In genomic region chr17:43694081-43694870, GRCh38 we compare ENCODE assay signal across 8 cellular contexts. TPM values are rescaled to one million over a fixed set of nuclear protein-coding genes. Genes with fewer than 3 reads are reported as not detected.
A peak's percentile ranks its signal among the peaks of the same experiment; 100 is the strongest.
DNase-seq lines count a peak whose midpoint lies in the region; ATAC-seq and TF ChIP-seq lines count a peak whose summit lies in the region.

No MANE protein-coding gene starts in this region.

- H2AK5ac ChIP-seq in neuronal stem cell (ENCODE audit: low read depth, low read length): no peak overlapping the region

- TF ChIP-seq CTCF in foreskin keratinocyte (conservative IDR thresholded peaks at IDR 0.05) (peak; percentile 98), suprapubic skin (IDR thresholded peaks at IDR 0.05) (peak; percentile 86 to 93)

- H3K23ac ChIP-seq in neuronal stem cell (ENCODE audit: low read depth, low read length, poor library complexity): no peak overlapping the region

- no peak overlapping the region for H3K4me3 Mint-ChIP-seq in activated T-helper 17 cell treated with anti-CD3 and anti-CD28 coated beads, Interleukin-2, amount 50 U/mL, for 72 hours

- no peak overlapping the region for H3K14ac ChIP-seq in neuronal stem cell (ENCODE audit: low read length)

- no peak overlapping the region for H3K27ac Mint-ChIP-seq in activated T-helper 17 cell treated with anti-CD3 and anti-CD28 coated beads, Interleukin-2, amount 50 U/mL, for 72 hours

- no peaks in the 10 kb centered on the region for H3K79me1 ChIP-seq in neuronal stem cell (ENCODE audit: low read depth, low read length)

- no peak overlapping the region for H4K91ac ChIP-seq in neuronal stem cell (ENCODE audit: low read depth, low read length, poor library complexity)

- H3K27me3 ChIP-seq in MG63 (no peaks in the 10 kb centered on the region), foreskin keratinocyte (no peaks in the 10 kb centered on the region), neuronal stem cell (ENCODE audit: control insufficient read depth in 3 of 3, insufficient read depth in 3 of 3, low read depth in 1 of 3, low read length in 3 of 3) (peaks cover 0 to 9% (median 0%) of the 10 kb centered on the region in 3 experiments), suprapubic skin (no peaks in the 10 kb centered on the region)

- no peak for TF ChIP-seq EP300 in suprapubic skin (IDR thresholded peaks at IDR 0.05)

- H3K4me3 ChIP-seq in MG63: no peak overlapping the region
- H3K4me3 ChIP-seq in neuronal stem cell (ENCODE audit: low read length in 2 of 2): no peak overlapping the region
- H3K4me3 ChIP-seq in suprapubic skin: no peak overlapping the region

- H3K36me3 ChIP-seq in MG63 (no peaks in the 10 kb centered on the region), neuronal stem cell (replicated peaks in 1 of 2; ENCODE audit: control insufficient read depth in 2 of 2, insufficient read depth in 2 of 2, low read length in 2 of 2) (no peaks in the 10 kb centered on the region), suprapubic skin (no peaks in the 10 kb centered on the region)

- H2BK12ac ChIP-seq in neuronal stem cell (ENCODE audit: low read length): no peak overlapping the region

- no peak overlapping the region for H2BK5ac ChIP-seq in neuronal stem cell (ENCODE audit: low read length)

- WGBS in neuronal stem cell (ENCODE audit: extremely low coverage in 2 of 2, insufficient read length in 2 of 2, insufficient replicate concordance in 1 of 2), 2 donors: no CpG with 5 or more reads among the region's 11 CpGs
- WGBS in suprapubic skin: 29% methylated on average over 11 of the region's 11 CpGs

- no peak overlapping the region for H3K4me2 ChIP-seq in neuronal stem cell (ENCODE audit: insufficient read depth, low read length, poor library complexity, severe bottlenecking)

- TF ChIP-seq POLR2A in suprapubic skin (IDR thresholded peaks at IDR 0.05): no peak

- H3K18ac ChIP-seq in neuronal stem cell (ENCODE audit: low read length): no peak overlapping the region

- peak; percentile 84 for DNase-seq in GM03348 (ENCODE audit: low spot score)
- peak; percentile 74 for DNase-seq in MG63
- peak; percentile 87 for DNase-seq in RPMI8226
- peak in 1 of 2 donors; percentile 71 for DNase-seq in foreskin keratinocyte
- peak; percentile 83 for DNase-seq in neuronal stem cell (ENCODE audit: low spot score)
- DNase-seq in suprapubic skin (ENCODE audit: low spot score in 2 of 2): peak; percentile 79 to 86

- no peak overlapping the region for H3K9ac ChIP-seq in neuronal stem cell (ENCODE audit: low read depth, low read length, poor library complexity)

- ATAC-seq in activated T-helper 17 cell treated with anti-CD3 and anti-CD28 coated beads, Interleukin-2, amount 50 U/mL, for 72 hours (replicated peaks): peak; percentile 93
- peak; percentile 72 for ATAC-seq in foreskin keratinocyte
- no peak for ATAC-seq in GM19035 (IDR thresholded peaks at IDR 0.05; ENCODE audit: unreplicated experiment)

- no peaks in the 10 kb centered on the region for H3K4me1 Mint-ChIP-seq in activated T-helper 17 cell treated with anti-CD3 and anti-CD28 coated beads, Interleukin-2, amount 50 U/mL, for 72 hours

- no peaks in the 10 kb centered on the region for H3K36me3 Mint-ChIP-seq in activated T-helper 17 cell treated with anti-CD3 and anti-CD28 coated beads, Interleukin-2, amount 50 U/mL, for 72 hours (ENCODE audit: low read depth)

- H2BK120ac ChIP-seq in neuronal stem cell (ENCODE audit: low read depth, low read length): no peak overlapping the region

- H3K4ac ChIP-seq in neuronal stem cell (ENCODE audit: low read length): no peak overlapping the region

- H3K27ac ChIP-seq in foreskin keratinocyte (no peak overlapping the region), neuronal stem cell (replicated peaks; ENCODE audit: low read length) (no peak overlapping the region), suprapubic skin (no peak overlapping the region)

- H3K9me3 Mint-ChIP-seq in activated T-helper 17 cell treated with anti-CD3 and anti-CD28 coated beads, Interleukin-2, amount 50 U/mL, for 72 hours: no peaks in the 10 kb centered on the region

- H3K9me3 ChIP-seq in MG63: peaks cover 2% of the 10 kb centered on the region
- H3K9me3 ChIP-seq in neuronal stem cell (replicated peaks in 1 of 2; ENCODE audit: control insufficient read depth in 2 of 2, insufficient read depth in 1 of 2, low read depth in 1 of 2, low read length in 2 of 2): no peaks in the 10 kb centered on the region
- H3K9me3 ChIP-seq in suprapubic skin: no peaks in the 10 kb centered on the region

- peak overlapping the region; percentile 87 for H2AFZ ChIP-seq in neuronal stem cell (ENCODE audit: low read length)

- no peak overlapping the region for H2BK15ac ChIP-seq in neuronal stem cell (ENCODE audit: low read length)

- H3K27me3 Mint-ChIP-seq in activated T-helper 17 cell treated with anti-CD3 and anti-CD28 coated beads, Interleukin-2, amount 50 U/mL, for 72 hours: peaks cover 9% of the 10 kb centered on the region

- H3K4me1 ChIP-seq in foreskin keratinocyte (no peaks in the 10 kb centered on the region), neuronal stem cell (ENCODE audit: control insufficient read depth in 2 of 2, insufficient read depth in 1 of 2, low read depth in 1 of 2, low read length in 2 of 2) (peaks cover 8 to 18% of the 10 kb centered on the region in 2 donors), suprapubic skin (peaks cover 18% of the 10 kb centered on the region)

- no peak overlapping the region for H4K8ac ChIP-seq in neuronal stem cell (ENCODE audit: low read depth, low read length)

RNA-seq across cellular contexts. Expression of gene MEOX1, which starts 32.6 kb away (rescaled TPM):
- total RNA-seq in MG63 (2014; rRNA removed; shearing (Covaris generic); ENCODE audit: low replicate concordance): 1.1 TPM in 1 of 2 replicates, not detected in the other
- total RNA-seq in activated T-helper 17 cell treated with anti-CD3 and anti-CD28 coated beads, Interleukin-2, amount 50 U/mL, for 72 hours: 1 to 10 TPM; 3.3 to 4.8 TPM
- 0.17 and 0.18 TPM in 2 replicates for total RNA-seq in foreskin keratinocyte
- polyA plus RNA-seq in foreskin keratinocyte: 0.16 and 0.18 TPM in 2 replicates
- 0.14 TPM for polyA plus RNA-seq in neuronal stem cell (2013, experiment 1 of 2)
- polyA plus RNA-seq in neuronal stem cell (2013, experiment 2 of 2): 0.08 TPM
- total RNA-seq in suprapubic skin: 1 to 10 TPM; 2.7 to 6.4 (median 4.2) TPM
